ENCODE assay signal across 8 cellular contexts in the genomic region with DNA sequence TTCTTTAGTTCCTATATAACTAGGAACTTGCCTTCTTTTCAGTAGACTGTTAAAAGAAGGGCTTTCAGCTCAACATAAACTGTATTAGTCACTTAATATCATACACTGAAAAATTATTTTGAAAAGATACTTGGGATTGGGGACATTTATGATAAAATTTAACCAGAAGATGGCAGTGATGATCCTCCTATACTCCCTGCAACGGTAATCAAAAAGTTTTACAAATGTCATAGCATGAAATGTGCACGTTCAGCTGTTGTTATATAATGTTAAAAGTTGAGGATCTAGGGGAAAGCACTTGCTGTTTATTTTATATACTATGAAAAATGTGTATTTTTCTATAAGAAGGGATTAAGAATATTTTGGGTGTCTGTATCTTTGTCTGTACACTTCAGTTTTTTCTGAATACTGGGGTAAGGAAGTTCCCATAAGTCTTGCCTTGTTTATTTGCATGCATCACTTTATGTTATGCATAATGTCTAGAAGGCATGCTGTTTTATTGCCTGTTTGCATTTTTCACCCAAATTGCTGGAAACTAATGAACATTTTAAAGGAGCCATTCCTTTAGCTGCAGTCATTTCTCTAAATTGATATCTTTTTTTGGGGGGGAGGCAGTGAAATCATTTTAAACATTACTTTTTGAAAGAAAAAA. TPM values are rescaled to one million over a fixed set of nuclear protein-coding genes. Genes with fewer than 3 reads are reported as not detected.
DNase-seq lines count a peak whose midpoint lies in the region; ATAC-seq, FAIRE-seq and TF ChIP-seq lines count a peak whose summit lies in the region.

No MANE protein-coding gene starts in this region.

- no peak for FAIRE-seq in D721Med (lab: Jason Lieb, UNC)
- peak; percentile 92 for FAIRE-seq in TTC549 (lab: Jason Lieb, UNC)
- FAIRE-seq in kidney (lab: Jason Lieb, UNC), result peak; percentile 25
- no peak for FAIRE-seq in small intestine (lab: Jason Lieb, UNC)

- no peak for ATAC-seq in GM19452 (IDR thresholded peaks at IDR 0.05; ENCODE audit: unreplicated experiment)

- 22 to 38% (median 38%) methylated on average over 2 of the region's 2 CpGs for WGBS in small intestine, 3 donors

- no peak overlapping the region for H3K4me3 ChIP-seq in kidney (ENCODE audit: low read length in 2 of 2)
- no peak overlapping the region for H3K4me3 ChIP-seq in small intestine (ENCODE audit: low read depth in 1 of 2, low read length in 2 of 2)

- intact Hi-C loops in kidney (cut with DNase I), result no loop called here

- H3K4me1 ChIP-seq in kidney (ENCODE audit: control insufficient read depth in 1 of 2, insufficient read depth in 1 of 2, low read depth in 1 of 2, low read length in 2 of 2) (peaks cover 4% of the 10 kb centered on the region in 2 donors), small intestine (ENCODE audit: control insufficient read depth in 2 of 2, insufficient read depth in 1 of 2, low read depth in 1 of 2, low read length in 1 of 2) (no peaks in the 10 kb centered on the region)

- H3K9me3 ChIP-seq in kidney (ENCODE audit: control insufficient read depth in 1 of 2, low read length in 2 of 2) (no peaks in the 10 kb centered on the region), small intestine (ENCODE audit: control insufficient read depth, low read depth) (no peaks in the 10 kb centered on the region)

- peak; percentile 54 for TF ChIP-seq CTCF in D721Med (IDR thresholded peaks at IDR 0.05; ENCODE audit: insufficient read depth, missing control alignments)
- peak; percentile 19 for TF ChIP-seq CTCF in kidney (IDR thresholded peaks at IDR 0.05; ENCODE audit: borderline replicate concordance, extremely low read depth, insufficient read depth)

- H3K27ac ChIP-seq in kidney (ENCODE audit: low read depth in 2 of 2, low read length in 2 of 2) (no peak overlapping the region), small intestine (ENCODE audit: low read depth in 1 of 2, low read length in 1 of 2) (no peak overlapping the region)

- no peaks in the 10 kb centered on the region for H3K27me3 ChIP-seq in small intestine (ENCODE audit: control insufficient read depth in 2 of 2, insufficient read depth in 2 of 2, low read length in 2 of 2)

- H3K36me3 ChIP-seq in kidney (ENCODE audit: control insufficient read depth in 1 of 2, insufficient read depth in 2 of 2, low read length in 2 of 2), result peaks cover 0 to 3% of the 10 kb centered on the region in 2 donors
- peaks cover 0 to 2% of the 10 kb centered on the region in 2 donors for H3K36me3 ChIP-seq in small intestine (ENCODE audit: control insufficient read depth in 2 of 2, insufficient read depth in 2 of 2, low read length in 2 of 2)

- DNase-seq in D721Med (ENCODE audit: insufficient read length, low spot score), result no peak
- DNase-seq in HT-29 (ENCODE audit: low spot score), result peak; percentile 30
- no peak for DNase-seq in kidney
- no peak for DNase-seq in small intestine
- DNase-seq in GDM1 (lab: John Stamatoyannopoulos, UW), result no peak
- no peak for DNase-seq in activated CD4-positive, CD25-positive, alpha-beta regulatory T cell treated with anti-CD3 and anti-CD28 coated beads, Interleukin-2, amount 50 U/mL, for 72 hours

- no peak overlapping the region for H3K9ac ChIP-seq in kidney (ENCODE audit: low read length in 2 of 2)

RNA-seq across cellular contexts. Expression of a gene that starts 19.0 kb away (rescaled TPM):
- 27.0 and 32.4 TPM in 2 replicates for total RNA-seq in HT-29 (2014; rRNA removed; shearing (Covaris generic))
- 108 TPM for total RNA-seq in kidney
- 81.7 TPM for polyA plus RNA-seq in kidney (ENCODE audit: insufficient read depth, low read depth, low replicate concordance)
- 100 to 1,000 TPM in 2 of 3 donors, 10 to 100 TPM in 1; 76.4 to 137 (median 117) TPM for polyA plus RNA-seq in small intestine
